ENCODE assay signal across 8 cellular contexts in the genomic region with DNA sequence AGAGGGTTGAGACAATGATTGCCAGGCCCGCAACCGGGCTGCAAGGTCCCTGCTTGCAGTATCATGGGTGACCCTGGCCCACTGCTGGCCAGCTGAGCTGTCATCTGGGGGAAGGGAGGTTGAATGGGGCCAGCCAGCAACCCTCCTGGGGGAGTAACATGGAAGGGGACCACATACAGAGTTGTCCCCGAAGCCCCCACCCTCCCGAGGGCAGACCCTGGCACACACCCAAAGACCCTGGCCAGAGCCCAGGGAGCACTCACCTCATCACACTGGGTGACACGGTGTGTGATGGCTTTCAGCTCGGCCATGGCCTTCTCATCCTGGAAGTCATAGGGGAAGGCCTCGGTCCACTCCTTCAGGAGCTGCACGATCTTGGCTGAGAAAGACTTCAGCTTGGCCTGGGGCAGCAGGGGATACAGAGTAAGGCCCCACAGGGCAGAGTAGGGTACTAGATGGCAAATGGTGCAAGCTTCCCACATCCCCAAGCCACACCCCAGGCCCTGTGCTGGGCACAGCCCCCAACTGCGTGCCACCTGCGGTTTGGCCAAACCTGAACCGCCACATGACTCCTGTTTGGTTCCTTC.
DNase-seq lines count a peak whose midpoint lies in the region; ATAC-seq and TF ChIP-seq lines count a peak whose summit lies in the region.

No MANE protein-coding gene starts in this region.

- no peaks in the 10 kb centered on the region for H3K9me3 ChIP-seq in T-helper 17 cell (ENCODE audit: control insufficient read depth, low read length, poor library complexity, severe bottlenecking)
- H3K9me3 ChIP-seq in psoas muscle, result no peaks in the 10 kb centered on the region

- H3K36me3 Mint-ChIP-seq in T-helper 17 cell (ENCODE audit: low read depth), result no peaks in the 10 kb centered on the region

- no peak overlapping the region for H3K27ac ChIP-seq in psoas muscle

- WGBS in psoas muscle, 3 donors, result 83 to 85% (median 84%) methylated on average over 11 of the region's 11 CpGs

- H3K27ac Mint-ChIP-seq in T-helper 17 cell, result peak overlapping the region; percentile 51

- DNase-seq in GM13976 (ENCODE audit: low spot score) (peak; percentile 30), T-helper 17 cell (no peak), left cardiac atrium (peak; percentile 14), psoas muscle (peak; percentile 16 to 35), GM10248 (ENCODE audit: extremely low spot score) (no peak), HPDE6-E6E7 (ENCODE audit: extremely low spot score) (no peak), NCI-H82 (lab: John Stamatoyannopoulos, UW) (no peak)
- no peak for DNase-seq in activated naive CD4-positive, alpha-beta T cell treated with Interleukin-2 at 50 U/mL for 16 hours

- TF ChIP-seq CTCF in GM13976 (IDR thresholded peaks at IDR 0.05; ENCODE audit: borderline replicate concordance, control extremely low read depth, extremely low read depth, insufficient read depth, missing control alignments) (no peak), psoas muscle (IDR thresholded peaks at IDR 0.05) (no peak), GM10248 (IDR thresholded peaks at IDR 0.05; ENCODE audit: control extremely low read depth, extremely low read depth, low read depth, missing control alignments) (no peak)

- H3K4me1 ChIP-seq in psoas muscle, result no peaks in the 10 kb centered on the region

- H3K4me1 Mint-ChIP-seq in T-helper 17 cell, result peaks cover 11% of the 10 kb centered on the region

- no peaks in the 10 kb centered on the region for H3K27me3 Mint-ChIP-seq in T-helper 17 cell

- no peaks in the 10 kb centered on the region for H3K36me3 ChIP-seq in psoas muscle (ENCODE audit: insufficient read depth in 1 of 2, low read depth in 1 of 2)

- intact Hi-C loops in left cardiac atrium (cut with DNase I) (no loop called here), psoas muscle (cut with DNase I) (no loop called here)

- no peak overlapping the region for H3K4me3 ChIP-seq in psoas muscle

- no peaks in the 10 kb centered on the region for H3K27me3 ChIP-seq in psoas muscle (ENCODE audit: insufficient read depth in 3 of 3, low read length in 2 of 3)

- in situ Hi-C loops in GM13976 (cut with MboI; ENCODE audit: low sequenced_read_pairs, unreplicated experiment), result no loop called here

- CTCF ChIA-PET in GM10248 (lab: Yijun Ruan, JAX), result interaction anchor here (0.6 to 2.4 kb wide), 26 partner anchors 8 to 262 kb away, joined by 3 to 8 read pairs (median 4); a partner anchor contains a TSS

- H3K4me3 Mint-ChIP-seq in T-helper 17 cell, result peak overlapping the region; percentile 90

- POLR2A ChIA-PET in GM10248 (lab: Yijun Ruan, JAX), result no interaction called here

- ATAC-seq in T-helper 17 cell (no peak), left cardiac atrium (no peak), psoas muscle (no peak)

Comparison
In these comparisons a context has a peak if more than half of its experiments do, and no peak if none do; other contexts are left out.
1. DNase-seq: peak in GM13976 (single experiment), left cardiac atrium (single experiment) and psoas muscle (2 of 2); none in T-helper 17 cell (0 of 3), GM10248 (single experiment), HPDE6-E6E7 (single experiment), activated naive CD4-positive, alpha-beta T cell treated with Interleukin-2 at 50 U/mL for 16 hours (single experiment) and NCI-H82 (single experiment).